ENCODE assay signal across 9 cellular contexts in genomic region chr2:161992526-161992925, GRCh38.
DNase-seq lines count a peak whose midpoint lies in the region; ATAC-seq and TF ChIP-seq lines count a peak whose summit lies in the region.
"Had no signal": no experiment of that assay in that cellular context is flagged by ENCODE, and none has a peak within 500 bp of the region (broad histone marks: within the 10 kb centered on the region; RNA-seq: fewer than 3 reads in every experiment).

No MANE protein-coding gene starts in this region.

- H3K9me3 ChIP-seq in neural progenitor cell (ENCODE audit: low read depth): no peaks in the 10 kb centered on the region
- no peaks in the 10 kb centered on the region for H3K9me3 ChIP-seq in esophagus squamous epithelium
- no peaks in the 10 kb centered on the region for H3K9me3 ChIP-seq in esophagus muscularis mucosa

- H3K27me3 Mint-ChIP-seq in neural progenitor cell (ENCODE audit: insufficient read depth, low read depth) (peaks cover 4% of the 10 kb centered on the region), osteocyte (ENCODE audit: unreplicated experiment) (peaks cover 19% of the 10 kb centered on the region)

- DNase-seq in activated CD8-positive, alpha-beta memory T cell treated with anti-CD3 and anti-CD28 coated beads, Interleukin-2, amount 50 U/mL, for 1 hour (ENCODE audit: extremely low read depth): peak; percentile 27
- DNase-seq in neural progenitor cell (ENCODE audit: low spot score) (no peak), esophagus squamous epithelium (lab: John Stamatoyannopoulos, UW) (no peak), NCI-H1436 treated with DMSO at 0.1 percent for 48 hours (lab: John Stamatoyannopoulos, UW) (no peak), esophagus muscularis mucosa (ENCODE audit: extremely low spot score) (no peak), osteocyte (ENCODE audit: extremely low spot score, unreplicated experiment) (no peak)

- no peaks in the 10 kb centered on the region for H3F3A ChIP-seq in neural progenitor cell (ENCODE audit: low read depth)

- no peak overlapping the region for H3K27ac ChIP-seq in neural progenitor cell
- H3K27ac ChIP-seq in esophagus squamous epithelium: peak overlapping the region in 1 of 4 donors; percentile 7
- H3K27ac ChIP-seq in esophagus muscularis mucosa (replicated peaks in 1 of 4): no peak overlapping the region
- H3K27ac ChIP-seq: HL-60 had no signal

- no peak for TF ChIP-seq POLR2A in esophagus squamous epithelium (IDR thresholded peaks at IDR 0.05)
- no peak for TF ChIP-seq POLR2A in esophagus muscularis mucosa (IDR thresholded peaks at IDR 0.05; ENCODE audit: low read depth)

- peaks cover 9% of the 10 kb centered on the region for H3K4me1 ChIP-seq in neural progenitor cell
- H3K4me1 ChIP-seq in esophagus squamous epithelium: no peaks in the 10 kb centered on the region
- no peaks in the 10 kb centered on the region for H3K4me1 ChIP-seq in esophagus muscularis mucosa

- peak overlapping the region; percentile 77 for H2AFZ ChIP-seq in neural progenitor cell (replicated peaks)

- H3K27ac Mint-ChIP-seq in neural progenitor cell: no peak overlapping the region
- no peak overlapping the region for H3K27ac Mint-ChIP-seq in osteocyte (ENCODE audit: unreplicated experiment)

- TF ChIP-seq CTCF in neural progenitor cell (IDR thresholded peaks at IDR 0.05) (no peak), esophagus squamous epithelium (IDR thresholded peaks at IDR 0.05) (no peak), esophagus muscularis mucosa (IDR thresholded peaks at IDR 0.05) (no peak), osteocyte (IDR thresholded peaks at IDR 0.05) (no peak)

- intact Hi-C loops in esophagus squamous epithelium (cut with DNase I) (no loop called here), esophagus muscularis mucosa (cut with DNase I) (no loop called here)

- H3K36me3 ChIP-seq in neural progenitor cell (no peaks in the 10 kb centered on the region), esophagus squamous epithelium (no peaks in the 10 kb centered on the region), esophagus muscularis mucosa (peaks cover 0 to 9% (median 0%) of the 10 kb centered on the region in 4 donors)

- WGBS in esophagus squamous epithelium, 2 donors: 8 to 20% methylated on average over 3 of the region's 3 CpGs
- 38% methylated on average over 3 of the region's 3 CpGs for WGBS in esophagus muscularis mucosa

- H3K79me2 ChIP-seq in neural progenitor cell (ENCODE audit: low read depth): no peaks in the 10 kb centered on the region

- no peak overlapping the region for H3K4me3 ChIP-seq in neural progenitor cell
- no peak overlapping the region for H3K4me3 ChIP-seq in esophagus squamous epithelium
- no peak overlapping the region for H3K4me3 ChIP-seq in esophagus muscularis mucosa

- ATAC-seq in GM18909 (IDR thresholded peaks at IDR 0.05; ENCODE audit: poor library complexity, unreplicated experiment): peak; percentile 80
- peak; percentile 62 for ATAC-seq in HG03354 (IDR thresholded peaks at IDR 0.05; ENCODE audit: poor library complexity, severe bottlenecking, unreplicated experiment)

- H3K4me1 Mint-ChIP-seq in neural progenitor cell (peaks cover 22% of the 10 kb centered on the region), osteocyte (ENCODE audit: unreplicated experiment) (peaks cover 11% of the 10 kb centered on the region)

- no peaks in the 10 kb centered on the region for H4K20me1 ChIP-seq in neural progenitor cell (ENCODE audit: low read depth)

- H3K4me2 ChIP-seq in neural progenitor cell: no peak overlapping the region

- H3K9me3 Mint-ChIP-seq in neural progenitor cell (no peaks in the 10 kb centered on the region), osteocyte (ENCODE audit: unreplicated experiment) (no peaks in the 10 kb centered on the region)

- TF ChIP-seq EP300 in esophagus muscularis mucosa (IDR thresholded peaks at IDR 0.05): no peak

- no peak overlapping the region for H3K9ac ChIP-seq in neural progenitor cell

- H3K36me3 Mint-ChIP-seq in neural progenitor cell (no peaks in the 10 kb centered on the region), osteocyte (ENCODE audit: unreplicated experiment) (no peaks in the 10 kb centered on the region)

- H3K27me3 ChIP-seq in neural progenitor cell (no peaks in the 10 kb centered on the region), esophagus squamous epithelium (no peaks in the 10 kb centered on the region), esophagus muscularis mucosa (no peaks in the 10 kb centered on the region)

- H3K4me3 Mint-ChIP-seq in neural progenitor cell (no peak overlapping the region), osteocyte (ENCODE audit: unreplicated experiment) (no peak overlapping the region)
